In the genomic region with DNA sequence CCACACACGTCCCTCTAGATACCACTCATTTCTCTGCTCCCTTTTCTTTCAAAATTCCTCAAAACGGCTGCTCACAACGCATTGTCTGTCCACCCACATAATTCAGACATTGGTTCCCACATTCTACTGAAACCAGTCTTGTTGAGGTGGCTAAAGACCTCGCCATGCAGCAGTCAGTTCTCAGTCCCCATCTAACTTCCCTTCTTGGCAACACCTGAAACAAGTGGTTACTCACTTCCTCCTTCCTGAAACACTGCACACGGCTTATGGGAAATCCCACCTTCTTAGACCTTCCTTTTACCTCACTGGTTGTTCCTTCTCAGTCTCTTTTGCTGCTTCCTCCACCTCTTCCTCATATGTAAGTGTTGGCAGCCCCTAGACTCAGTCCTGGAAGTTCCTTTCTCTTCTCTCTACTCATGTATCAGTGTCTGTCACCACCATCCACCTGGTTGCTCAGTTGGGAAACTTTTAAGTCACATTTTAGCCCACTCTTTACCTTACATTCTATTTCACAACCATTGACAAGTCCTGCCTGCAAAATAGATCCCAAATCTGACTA, we compare ENCODE assay signal across 11 cellular contexts.
A peak's percentile ranks its signal among the peaks of the same experiment; 100 is the strongest.
DNase-seq lines count a peak whose midpoint lies in the region; ATAC-seq, FAIRE-seq and TF ChIP-seq lines count a peak whose summit lies in the region.
"Had no signal": no experiment of that assay in that cellular context is flagged by ENCODE, and none has a peak within 500 bp of the region (broad histone marks: within the 10 kb centered on the region; RNA-seq: fewer than 3 reads in every experiment).

No MANE protein-coding gene starts in this region.

- no peaks in the 10 kb centered on the region for H3K27me3 ChIP-seq in endothelial cell of umbilical vein (ENCODE audit: control insufficient read depth in 2 of 2, insufficient read depth in 2 of 2, low read length in 2 of 2)
- no peaks in the 10 kb centered on the region for H3K27me3 ChIP-seq in Peyer's patch

- no peak overlapping the region for H3K27ac ChIP-seq in endothelial cell of umbilical vein (ENCODE audit: insufficient read depth, low read depth, low read length)
- H3K27ac ChIP-seq in Peyer's patch, result no peak overlapping the region

- no peak overlapping the region for H3K9ac ChIP-seq in endothelial cell of umbilical vein (replicated peaks; ENCODE audit: extremely low read depth, insufficient read depth, low read length)

- H3K36me3 ChIP-seq in endothelial cell of umbilical vein (ENCODE audit: control insufficient read depth in 2 of 2, extremely low read depth in 1 of 2, insufficient read depth in 2 of 2, low read length in 2 of 2) (no peaks in the 10 kb centered on the region), Peyer's patch (no peaks in the 10 kb centered on the region)

- dilution Hi-C loops in endothelial cell of umbilical vein (cut with MboI; ENCODE audit: extremely low pct_ligation_motif_present, low sequenced_read_pairs), result no loop called here

- no peak for TF ChIP-seq CTCF in endothelial cell of umbilical vein (IDR thresholded peaks at IDR 0.05; ENCODE audit: extremely low read depth in 1 of 2, insufficient read depth in 1 of 2, low read depth in 1 of 2, low read length in 2 of 2)
- no peak for TF ChIP-seq CTCF in Peyer's patch (IDR thresholded peaks at IDR 0.05)
- no peak for TF ChIP-seq CTCF in lower leg skin (IDR thresholded peaks at IDR 0.05)

- H3K4me1 ChIP-seq in endothelial cell of umbilical vein (ENCODE audit: control insufficient read depth, extremely low read depth, insufficient read depth, low read length), result peaks cover 17% of the 10 kb centered on the region
- H3K4me1 ChIP-seq in Peyer's patch, result no peaks in the 10 kb centered on the region

- POLR2A ChIA-PET in endothelial cell of umbilical vein (lab: Charles Lee), result no interaction called here

- peak; percentile 97 for ATAC-seq in GM18870 (IDR thresholded peaks at IDR 0.05; ENCODE audit: unreplicated experiment)
- ATAC-seq in GM21576 (IDR thresholded peaks at IDR 0.05; ENCODE audit: unreplicated experiment), result peak; percentile 98
- peak; percentile 98 for ATAC-seq in HG03460 (IDR thresholded peaks at IDR 0.05; ENCODE audit: unreplicated experiment)

- BruUV-seq in endothelial cell of umbilical vein (replicated peaks; lab: Mats Ljungman, UMichigan), result no TSS peak

- whole genome bisulfite sequencing in lower leg skin, 2 donors, result 80 to 84% methylated on average over 5 of the region's 5 CpGs

- peaks cover 3% of the 10 kb centered on the region for H3K9me1 ChIP-seq in endothelial cell of umbilical vein (replicated peaks; ENCODE audit: control insufficient read depth, extremely low read depth, insufficient read depth, low read length)

- no peaks in the 10 kb centered on the region for H3K79me2 ChIP-seq in endothelial cell of umbilical vein (ENCODE audit: control insufficient read depth, insufficient read depth, low read length)

- intact Hi-C loops in endothelial cell of umbilical vein (cut with micrococcal nuclease) (loop anchor here (5.0 kb wide), 1 partner anchor 623 kb away; no protein-coding TSS in a partner anchor), cardiac septum (cut with DNase I) (no loop called here), lower leg skin (cut with DNase I; ENCODE audit: low total_unique reads) (no loop called here), posterior vena cava (cut with DNase I) (no loop called here)

- H4K20me1 ChIP-seq in endothelial cell of umbilical vein (replicated peaks; ENCODE audit: control insufficient read depth, extremely low read depth, insufficient read depth, low read length), result no peaks in the 10 kb centered on the region

- CTCF ChIA-PET in endothelial cell of umbilical vein (lab: Charles Lee), result no interaction called here

- H2AFZ ChIP-seq in endothelial cell of umbilical vein (ENCODE audit: low read depth, low read length), result peak overlapping the region; percentile 71

- DNase-seq in endothelial cell of umbilical vein (ENCODE audit: low read depth, low spot score) (peak; percentile 29), cardiac septum (ENCODE audit: low spot score) (no peak), Peyer's patch (no peak), lower leg skin (ENCODE audit: low spot score in 2 of 2) (no peak), posterior vena cava (ENCODE audit: low spot score) (no peak)
- DNase-seq: activated CD8-positive, alpha-beta memory T cell treated with anti-CD3 and anti-CD28 coated beads, Interleukin-2, amount 50 U/mL, for 48 hours; naive thymus-derived CD8-positive, alpha-beta T cell; NCI-H526 had no signal

- H3K9me3 ChIP-seq in endothelial cell of umbilical vein (replicated peaks; ENCODE audit: control insufficient read depth, insufficient read depth, low read length) (no peaks in the 10 kb centered on the region), Peyer's patch (no peaks in the 10 kb centered on the region)

- no peak overlapping the region for H3K4me2 ChIP-seq in endothelial cell of umbilical vein (ENCODE audit: insufficient read depth, low read length)

- TF ChIP-seq POLR2A in endothelial cell of umbilical vein (IDR thresholded peaks at IDR 0.05; ENCODE audit: low read depth, low read length), result no peak
- TF ChIP-seq POLR2A in Peyer's patch (IDR thresholded peaks at IDR 0.05), result no peak
- TF ChIP-seq POLR2A in lower leg skin (IDR thresholded peaks at IDR 0.05), result no peak

- FAIRE-seq in endothelial cell of umbilical vein (lab: Jason Lieb, UNC), result peak; percentile 70

- H3K4me3 ChIP-seq in endothelial cell of umbilical vein (replicated peaks in 1 of 3; ENCODE audit: insufficient read depth in 1 of 3, low read depth in 1 of 3, low read length in 3 of 3) (no peak overlapping the region), Peyer's patch (no peak overlapping the region), lower leg skin (ENCODE audit: low read depth, poor library complexity, severe bottlenecking) (no peak overlapping the region)

TF ChIP-seq in endothelial cell of umbilical vein, 7 proteins besides CTCF, POLR2A, EP300 and RAD21:
- TF ChIP-seq FOS (IDR thresholded peaks at IDR 0.05; ENCODE audit: borderline replicate concordance, insufficient read depth, low read length) (no peak), EZH2 (IDR thresholded peaks at IDR 0.05; ENCODE audit: borderline replicate concordance, low read depth, low read length, severe bottlenecking) (no peak), JUN (IDR thresholded peaks at IDR 0.05; ENCODE audit: borderline replicate concordance, insufficient read depth, insufficient read length, low read depth) (no peak), MYC (IDR thresholded peaks at IDR 0.05; ENCODE audit: low read depth, low read length) (no peak)
